In the genomic region with DNA sequence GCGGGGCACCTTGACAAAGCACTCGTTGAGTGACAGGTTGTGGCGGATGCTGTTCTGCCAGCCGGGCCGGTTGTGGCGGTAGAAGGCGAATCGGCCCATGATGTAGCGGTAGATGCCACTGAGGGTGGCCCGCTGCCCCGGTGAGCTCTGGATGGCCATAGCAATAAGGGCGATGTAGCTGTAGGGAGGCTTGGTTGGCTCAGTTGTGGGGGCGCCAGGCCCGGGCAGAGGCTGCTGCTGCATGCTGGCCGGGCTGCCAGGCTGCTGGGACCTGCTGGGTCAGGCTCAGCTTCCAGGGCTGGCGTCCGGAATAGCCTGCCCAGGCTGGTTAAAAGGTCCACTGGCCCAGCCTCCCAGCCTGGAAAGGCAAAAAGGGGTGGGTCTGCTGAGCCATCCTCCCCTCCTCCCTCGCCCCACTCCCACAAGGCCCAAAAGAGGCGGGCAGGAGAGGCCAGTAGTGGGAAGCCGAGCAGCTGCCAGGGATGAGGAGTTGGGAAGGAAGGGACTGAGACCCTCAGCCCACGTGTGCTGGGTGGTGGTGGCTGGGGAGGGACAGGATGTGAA, we compare ENCODE assay signal across 12 cellular contexts. TPM values are rescaled to one million over a fixed set of nuclear protein-coding genes. Genes with fewer than 3 reads are reported as not detected.
DNase-seq lines count a peak whose midpoint lies in the region; ATAC-seq lines count a peak whose summit lies in the region.
"Had no signal": no experiment of that assay in that cellular context is flagged by ENCODE, and none has a peak within 500 bp of the region (broad histone marks: within the 10 kb centered on the region; RNA-seq: fewer than 3 reads in every experiment).

TSS of gene FOXS1 (minus strand) at position 305 of the 564 bp plus-strand sequence. CDS start at position 243, 62 bp downstream.

- no peak within 1 kb of the TSS for H3K27ac Mint-ChIP-seq in activated T-helper 17 cell treated with anti-CD3 and anti-CD28 coated beads, Interleukin-2, amount 50 U/mL, for 72 hours

- H3K4me3 Mint-ChIP-seq in activated T-helper 17 cell treated with anti-CD3 and anti-CD28 coated beads, Interleukin-2, amount 50 U/mL, for 72 hours: no peak within 1 kb of the TSS

- H3K4me1 Mint-ChIP-seq in activated T-helper 17 cell treated with anti-CD3 and anti-CD28 coated beads, Interleukin-2, amount 50 U/mL, for 72 hours: no peaks in the 10 kb centered on the region

- H3K36me3 Mint-ChIP-seq in activated T-helper 17 cell treated with anti-CD3 and anti-CD28 coated beads, Interleukin-2, amount 50 U/mL, for 72 hours (ENCODE audit: low read depth): no peaks in the 10 kb centered on the region

- no peak for ATAC-seq in activated T-helper 17 cell treated with anti-CD3 and anti-CD28 coated beads, Interleukin-2, amount 50 U/mL, for 72 hours (replicated peaks)

- H3K9me3 Mint-ChIP-seq in activated T-helper 17 cell treated with anti-CD3 and anti-CD28 coated beads, Interleukin-2, amount 50 U/mL, for 72 hours: no peaks in the 10 kb centered on the region

- no peaks in the 10 kb centered on the region for H3K27me3 Mint-ChIP-seq in activated T-helper 17 cell treated with anti-CD3 and anti-CD28 coated beads, Interleukin-2, amount 50 U/mL, for 72 hours

- in situ Hi-C loops in G401 (cut with HindIII; ENCODE audit: low sequenced_read_pairs): no loop called here

- DNase-seq in G401 (ENCODE audit: low spot score): peak; percentile 64
- DNase-seq in cerebellum (ENCODE audit: low spot score): peak; percentile 53
- peak; percentile 92 for DNase-seq in islet precursor cell
- DNase-seq in retina: peak; percentile 55
- DNase-seq in stimulated activated naive CD4-positive, alpha-beta T cell (lab: John Stamatoyannopoulos, UW): no peak
- no peak for DNase-seq in epidermal melanocyte (ENCODE audit: insufficient read length, low spot score)
- DNase-seq in NCI-H1105 treated with DMSO at 0.1 percent for 48 hours (lab: John Stamatoyannopoulos, UW): no peak
- DNase-seq: activated CD4-positive, alpha-beta T cell treated with anti-CD3 and anti-CD28 coated beads for 48 hours; activated naive CD4-positive, alpha-beta T cell treated with anti-CD3 and anti-CD28 coated beads, Interleukin-2, amount 50 U/mL, for 16 hours; BE2C; NCI-H2029 treated with DMSO at 0.1 percent for 48 hours had no signal

RNA-seq across cellular contexts. Expression of gene FOXS1, which starts in this region (rescaled TPM):
- 3.4 and 9.5 TPM in 2 replicates for total RNA-seq in G401 (2014; rRNA removed; shearing (Covaris generic))
- 1.8 TPM for total RNA-seq in cerebellum
- not detected for total RNA-seq in activated T-helper 17 cell treated with anti-CD3 and anti-CD28 coated beads, Interleukin-2, amount 50 U/mL, for 72 hours

Comparison
In these comparisons a context has a peak if more than half of its experiments do, and no peak if none do; other contexts are left out.
1. DNase-seq: peak in G401 (single experiment), cerebellum (single experiment), islet precursor cell (single experiment) and retina (single experiment); none in stimulated activated naive CD4-positive, alpha-beta T cell (0 of 6), epidermal melanocyte (single experiment) and NCI-H1105 treated with DMSO at 0.1 percent for 48 hours (single experiment).